In genomic region chr9:33167084-33167948, GRCh38 we compare ENCODE assay signal across 8 cellular contexts. TPM values are rescaled to one million over a fixed set of nuclear protein-coding genes. Genes with fewer than 3 reads are reported as not detected.
DNase-seq lines count a peak whose midpoint lies in the region; ATAC-seq, FAIRE-seq and TF ChIP-seq lines count a peak whose summit lies in the region.

TSS of gene B4GALT1 (minus strand) at chr9:33167336. CDS start at chr9:33167169, 167 bp downstream.

- H3K4me1 Mint-ChIP-seq in activated CD4-positive, alpha-beta T cell treated with anti-CD3 and anti-CD28 coated beads, Interleukin-2, amount 10 ng/mL, durations not matched to agents 24 days and 14 days, result peaks cover 65% of the 10 kb centered on the region

- intact Hi-C loops in activated CD4-positive, alpha-beta T cell treated with anti-CD3 and anti-CD28 coated beads, Interleukin-2, amount 10 ng/mL, durations not matched to agents 24 days and 14 days (cut with micrococcal nuclease), result loop anchor here (1.0 to 5.0 kb wide), 8 partner anchors 8 to 280 kb away; partner anchors contain the start of genes AQP3, BAG1, DNAJA1 and NFX1
- intact Hi-C loops in colonic mucosa (cut with DNase I) (no loop called here), left colon (cut with DNase I, micrococcal nuclease) (no loop called here)

- DNase-seq in BJ (ENCODE audit: low read depth), result peak; percentile 80
- peak; percentile 64 for DNase-seq in GM19239 (ENCODE audit: insufficient read length, low spot score)
- peak; percentile 66 for DNase-seq in NCI-H526 treated with DMSO at 0.1 percent for 48 hours (lab: John Stamatoyannopoulos, UW)
- peak; percentile 97 for DNase-seq in activated CD4-positive, alpha-beta T cell treated with anti-CD3 and anti-CD28 coated beads, Interleukin-2, amount 10 ng/mL, durations not matched to agents 24 days and 14 days
- peak; percentile 97 for DNase-seq in colonic mucosa
- peak; percentile 93 to 97 for DNase-seq in left colon
- peak; percentile 98 to 99 for DNase-seq in stimulated activated CD4-positive, alpha-beta T cell treated with anti-CD3 and anti-CD28 coated beads, Interleukin-1b, Interleukin-23, amount 100 ng/mL, for 4 hours (ENCODE audit: low read depth in 2 of 2)

- H3K27ac Mint-ChIP-seq in activated CD4-positive, alpha-beta T cell treated with anti-CD3 and anti-CD28 coated beads, Interleukin-2, amount 10 ng/mL, durations not matched to agents 24 days and 14 days, result peak within 1 kb of the TSS; percentile 98

- ATAC-seq in HG03442 (IDR thresholded peaks at IDR 0.05; ENCODE audit: unreplicated experiment), result peak; percentile 60
- ATAC-seq in left colon, result peak; percentile 79

- CTCF ChIA-PET in BJ (lab: Yijun Ruan, JAX), result interaction anchor here (0.9 to 1.8 kb wide), 5 partner anchors 35 to 86 kb away, joined by 3 to 10 read pairs (median 3); no protein-coding TSS in a partner anchor

- H3K4me1 ChIP-seq in colonic mucosa, result peaks cover 19% of the 10 kb centered on the region

- H3K4me3 ChIP-seq in BJ (ENCODE audit: low read depth, low read length) (peak within 1 kb of the TSS; percentile 93), colonic mucosa (peak within 1 kb of the TSS; percentile 86)

- no peaks in the 10 kb centered on the region for H3K9me3 Mint-ChIP-seq in activated CD4-positive, alpha-beta T cell treated with anti-CD3 and anti-CD28 coated beads, Interleukin-2, amount 10 ng/mL, durations not matched to agents 24 days and 14 days

- FAIRE-seq in GM19239 (lab: Jason Lieb, UNC), result peak; percentile 85

- H3K9me3 ChIP-seq in colonic mucosa, result no peaks in the 10 kb centered on the region

- TF ChIP-seq CTCF in BJ (IDR thresholded peaks at IDR 0.05; ENCODE audit: insufficient read depth, low read depth, low read length) (0 out of 2 replicates have a peak, but pooled peaks have one; percentile 3), colonic mucosa (IDR thresholded peaks at IDR 0.05) (no peak)

- peak within 1 kb of the TSS; percentile 95 for H3K4me3 Mint-ChIP-seq in activated CD4-positive, alpha-beta T cell treated with anti-CD3 and anti-CD28 coated beads, Interleukin-2, amount 10 ng/mL, durations not matched to agents 24 days and 14 days

- peaks cover 21% of the 10 kb centered on the region for H3K36me3 Mint-ChIP-seq in activated CD4-positive, alpha-beta T cell treated with anti-CD3 and anti-CD28 coated beads, Interleukin-2, amount 10 ng/mL, durations not matched to agents 24 days and 14 days (ENCODE audit: low read depth)

- H3K27me3 ChIP-seq in BJ (ENCODE audit: control insufficient read depth, insufficient read depth, low read length) (no peaks in the 10 kb centered on the region), colonic mucosa (no peaks in the 10 kb centered on the region)

- H3K9ac ChIP-seq in colonic mucosa (ENCODE audit: low read depth in 2 of 2, low read length in 2 of 2), result peak within 1 kb of the TSS; percentile 99

- peak within 1 kb of the TSS; percentile 95 for H3K27ac ChIP-seq in colonic mucosa

- no peaks in the 10 kb centered on the region for H3K27me3 Mint-ChIP-seq in activated CD4-positive, alpha-beta T cell treated with anti-CD3 and anti-CD28 coated beads, Interleukin-2, amount 10 ng/mL, durations not matched to agents 24 days and 14 days

- POLR2A ChIA-PET in BJ (lab: Charles Lee), result interaction anchor here (0.7 to 1.1 kb wide), 4 partner anchors 16 to 143 kb away, joined by 3 read pairs; partner anchors contain the start of genes DNAJA1 and SMU1

- H3K36me3 ChIP-seq in BJ (ENCODE audit: control insufficient read depth, insufficient read depth, low read length), result no peaks in the 10 kb centered on the region
- H3K36me3 ChIP-seq in colonic mucosa, result no peaks in the 10 kb centered on the region

RNA-seq across cellular contexts. Expression of gene B4GALT1, which starts in this region (rescaled TPM):
- polyA plus RNA-seq in BJ (2011; rRNA removed), result 82.0 and 85.6 TPM in 2 replicates
- 119 and 126 TPM in 2 replicates for polyA minus RNA-seq in BJ (2011; rRNA and poly(A)+ RNA removed)
- 53.8 and 55.7 TPM in 2 replicates for total RNA-seq in activated CD4-positive, alpha-beta T cell treated with anti-CD3 and anti-CD28 coated beads, Interleukin-2, amount 10 ng/mL, durations not matched to agents 24 days and 14 days
- total RNA-seq in colonic mucosa, result 10 to 100 TPM; 76.9 to 78.7 TPM
- total RNA-seq in left colon, result 100 to 1,000 TPM; 106 to 115 TPM

Comparison
In these comparisons a context has a peak if more than half of its experiments do, and no peak if none do; other contexts are left out.
1. Peak in every context shown above with its lines: DNase-seq, ATAC-seq, H3K4me3 ChIP-seq and H3K27ac ChIP-seq.